8 cellular contexts compared by ENCODE assay signal in the genomic region with DNA sequence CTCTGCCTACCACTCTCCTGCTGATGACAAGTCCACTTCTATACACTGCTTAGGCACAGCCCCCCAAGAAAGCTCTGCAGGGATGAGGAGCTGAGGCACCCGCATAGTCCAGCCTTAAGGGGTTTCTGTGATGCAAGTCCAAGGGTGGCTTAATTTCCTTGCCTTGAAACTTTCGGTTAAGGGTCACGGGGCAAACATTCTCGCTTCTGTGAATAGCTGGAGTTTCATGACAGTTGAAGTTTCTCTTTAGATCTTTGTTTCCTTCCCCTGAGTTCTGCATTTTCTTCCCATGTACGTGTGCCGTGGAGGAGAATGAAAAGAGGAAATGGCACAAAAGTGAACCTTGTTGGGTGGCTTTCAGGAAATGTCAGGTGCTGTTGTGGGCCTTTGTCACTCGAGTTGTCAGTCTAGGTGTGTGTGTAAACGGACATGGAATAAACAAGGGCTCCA. TPM values are rescaled to one million over a fixed set of nuclear protein-coding genes. Genes with fewer than 3 reads are reported as not detected.
DNase-seq lines count a peak whose midpoint lies in the region; ATAC-seq, FAIRE-seq and TF ChIP-seq lines count a peak whose summit lies in the region.

No MANE protein-coding gene starts in this region.

- no peaks in the 10 kb centered on the region for H3K9me3 ChIP-seq in liver (ENCODE audit: control insufficient read depth in 4 of 4, low read length in 3 of 4)
- H3K9me3 ChIP-seq in HepG2 (ENCODE audit: low read length): no peaks in the 10 kb centered on the region

- no peaks in the 10 kb centered on the region for H3K36me3 Mint-ChIP-seq in glutamatergic neuron (ENCODE audit: unreplicated experiment)

- H3K4me1 Mint-ChIP-seq in stimulated activated naive CD8-positive, alpha-beta T cell treated with anti-CD3 and anti-CD28 coated beads, Interleukin-15, amount 100 ng/mL, for 72 hours: peaks cover 28% of the 10 kb centered on the region
- H3K4me1 Mint-ChIP-seq in glutamatergic neuron (ENCODE audit: low read depth, unreplicated experiment): peaks cover 3% of the 10 kb centered on the region

- in situ Hi-C loops in HepG2 (cut with HindIII; ENCODE audit: extremely low pct_ligation_motif_present, low pct_unique_long_range_greater_than_20kb): no loop called here

- BruUV-seq in HepG2 (replicated peaks; lab: Mats Ljungman, UMichigan): no TSS peak

- intact Hi-C loops in HepG2 (cut with micrococcal nuclease; ENCODE audit: unreplicated experiment): no loop called here

- no peaks in the 10 kb centered on the region for H3K9me3 Mint-ChIP-seq in stimulated activated naive CD8-positive, alpha-beta T cell treated with anti-CD3 and anti-CD28 coated beads, Interleukin-15, amount 100 ng/mL, for 72 hours
- H3K9me3 Mint-ChIP-seq in glutamatergic neuron (ENCODE audit: unreplicated experiment): no peaks in the 10 kb centered on the region

- H3K27ac ChIP-seq in liver (ENCODE audit: low read depth in 1 of 2, low read length in 2 of 2) (peak overlapping the region; percentile 56 to 65), HepG2 (ENCODE audit: extremely low read length, insufficient read depth, low read length) (no peak overlapping the region)

- peaks cover 3% of the 10 kb centered on the region for H3K79me2 ChIP-seq in HepG2 (ENCODE audit: insufficient read depth, low read length)

- POLR2A ChIA-PET in HepG2 (lab: Yijun Ruan, JAX): interaction anchor here (1.0 kb wide), 1 partner anchor 33 kb away, joined by 6 read pairs; no protein-coding TSS in a partner anchor

- CTCF ChIA-PET in HepG2 (lab: Yijun Ruan, JAX; ENCODE audit: low intra/inter-chr PET ratio, low total read pairs): no interaction called here

- WGBS in liver: 73% methylated on average over 8 of the region's 8 CpGs
- WGBS in HepG2 (ENCODE audit: low lambda C conversion rate): 95% methylated on average over 8 of the region's 8 CpGs

- FAIRE-seq in HepG2 (lab: Jason Lieb, UNC): no peak

- TF ChIP-seq POLR2A in HepG2 (IDR thresholded peaks at IDR 0.05; ENCODE audit: insufficient read depth in 1 of 2, low read depth in 2 of 2, low read length in 2 of 2): no peak

- TF ChIP-seq CTCF in liver (IDR thresholded peaks at IDR 0.05; ENCODE audit: low read depth, low read length, missing input control) (no peak), HepG2 (CRISPR knock-in tag; IDR thresholded peaks at IDR 0.05) (no peak), glutamatergic neuron (IDR thresholded peaks at IDR 0.05; ENCODE audit: partially characterized antibody, unreplicated experiment) (no peak)

- H3K4me3 Mint-ChIP-seq in stimulated activated naive CD8-positive, alpha-beta T cell treated with anti-CD3 and anti-CD28 coated beads, Interleukin-15, amount 100 ng/mL, for 72 hours: peak overlapping the region; percentile 56 to 67
- no peak overlapping the region for H3K4me3 Mint-ChIP-seq in glutamatergic neuron (ENCODE audit: unreplicated experiment)

- H3K4me2 ChIP-seq in HepG2 (ENCODE audit: low read depth, low read length): no peak overlapping the region

- no peaks in the 10 kb centered on the region for H4K20me1 ChIP-seq in HepG2 (ENCODE audit: insufficient read depth, low read length)

- TF ChIP-seq RAD21 in liver (IDR thresholded peaks at IDR 0.05) (no peak), HepG2 (CRISPR knock-in tag; IDR thresholded peaks at IDR 0.05) (no peak)

- H3K27ac Mint-ChIP-seq in stimulated activated naive CD8-positive, alpha-beta T cell treated with anti-CD3 and anti-CD28 coated beads, Interleukin-15, amount 100 ng/mL, for 72 hours: peak overlapping the region in 1 of 2 donors; percentile 91
- no peak overlapping the region for H3K27ac Mint-ChIP-seq in glutamatergic neuron (ENCODE audit: unreplicated experiment)

- H3K27me3 ChIP-seq in liver (ENCODE audit: control insufficient read depth in 4 of 4, insufficient read depth in 4 of 4, low read length in 3 of 4) (peaks cover 0 to 2% (median 0%) of the 10 kb centered on the region in 4 donors), HepG2 (ENCODE audit: control insufficient read depth in 1 of 2, insufficient read depth in 2 of 2, low read length in 2 of 2) (no peaks in the 10 kb centered on the region)

- H2AFZ ChIP-seq in HepG2 (ENCODE audit: low read length): no peak overlapping the region

- H3K4me1 ChIP-seq in liver (ENCODE audit: control insufficient read depth in 4 of 4, insufficient read depth in 4 of 4, low read length in 3 of 4) (peaks cover 0 to 4% (median 2%) of the 10 kb centered on the region in 4 donors), HepG2 (ENCODE audit: insufficient read depth, low read length) (peaks cover 19% of the 10 kb centered on the region)

- H3K27me3 Mint-ChIP-seq in stimulated activated naive CD8-positive, alpha-beta T cell treated with anti-CD3 and anti-CD28 coated beads, Interleukin-15, amount 100 ng/mL, for 72 hours: no peaks in the 10 kb centered on the region
- peaks cover 5% of the 10 kb centered on the region for H3K27me3 Mint-ChIP-seq in glutamatergic neuron (ENCODE audit: unreplicated experiment)

- H3K36me3 ChIP-seq in liver (ENCODE audit: control insufficient read depth in 4 of 4, insufficient read depth in 3 of 4, low read depth in 1 of 4, low read length in 3 of 4) (no peaks in the 10 kb centered on the region), HepG2 (replicated peaks in 1 of 2; ENCODE audit: control insufficient read depth in 1 of 2, insufficient read depth in 2 of 2, low read length in 2 of 2) (peaks cover 0 to 3% of the 10 kb centered on the region in 2 experiments; a peak in 1 of 5 replicates)

- H3K9ac ChIP-seq in liver (ENCODE audit: low read depth in 1 of 2, low read length in 2 of 2) (no peak overlapping the region), HepG2 (ENCODE audit: insufficient read depth, low read depth, low read length) (no peak overlapping the region)

- ATAC-seq in HepG2 (no peak), HG03064 (IDR thresholded peaks at IDR 0.05; ENCODE audit: low read depth, unreplicated experiment) (peak; percentile 73)
- peak; percentile 28 for ATAC-seq in stimulated activated naive CD8-positive, alpha-beta T cell treated with anti-CD3 and anti-CD28 coated beads, Interleukin-15, amount 100 ng/mL, for 72 hours

- no peak for TF ChIP-seq EP300 in HepG2 (IDR thresholded peaks at IDR 0.05; ENCODE audit: low read depth in 2 of 2, low read length in 2 of 2)
- no peak for TF ChIP-seq EP300 in HepG2 (CRISPR knock-in tag; IDR thresholded peaks at IDR 0.05; ENCODE audit: borderline replicate concordance)

- DNase-seq in HepG2 (ENCODE audit: low spot score) (no peak), UCSD-AML1 (lab: John Stamatoyannopoulos, UW; ENCODE audit: unreplicated experiment) (peak; percentile 48), glutamatergic neuron (no peak), NCI-H2081 (lab: John Stamatoyannopoulos, UW) (no peak)
- no peak for DNase-seq in stimulated activated naive CD8-positive, alpha-beta T cell treated with anti-CD3 and anti-CD28 coated beads, Interleukin-15, amount 100 ng/mL, for 72 hours
- no peak for DNase-seq in stimulated activated CD4-positive, alpha-beta T cell treated with anti-CD3 and anti-CD28 coated beads, Interleukin-4, amount 100 ng/mL, for 24 hours

- no peak overlapping the region for H3K4me3 ChIP-seq in liver (ENCODE audit: low read depth in 1 of 3, low read length in 3 of 3)
- no peak overlapping the region for H3K4me3 ChIP-seq in HepG2 (replicated peaks in 1 of 3; ENCODE audit: insufficient read depth in 1 of 3, low read depth in 2 of 3, low read length in 3 of 3)

TF ChIP-seq in liver, 16 proteins besides CTCF, POLR2A, EP300 and RAD21:
- no peak for TF ChIP-seq YY1 (IDR thresholded peaks at IDR 0.05)
- TF ChIP-seq TAF1 (conservative IDR thresholded peaks at IDR 0.05): no peak

TF ChIP-seq in HepG2, 621 proteins besides CTCF, POLR2A, EP300 and RAD21 (continues in another document):
- TF ChIP-seq ZNF205 (CRISPR knock-in tag; IDR thresholded peaks at IDR 0.05): no peak
- TF ChIP-seq, protein P1, sequence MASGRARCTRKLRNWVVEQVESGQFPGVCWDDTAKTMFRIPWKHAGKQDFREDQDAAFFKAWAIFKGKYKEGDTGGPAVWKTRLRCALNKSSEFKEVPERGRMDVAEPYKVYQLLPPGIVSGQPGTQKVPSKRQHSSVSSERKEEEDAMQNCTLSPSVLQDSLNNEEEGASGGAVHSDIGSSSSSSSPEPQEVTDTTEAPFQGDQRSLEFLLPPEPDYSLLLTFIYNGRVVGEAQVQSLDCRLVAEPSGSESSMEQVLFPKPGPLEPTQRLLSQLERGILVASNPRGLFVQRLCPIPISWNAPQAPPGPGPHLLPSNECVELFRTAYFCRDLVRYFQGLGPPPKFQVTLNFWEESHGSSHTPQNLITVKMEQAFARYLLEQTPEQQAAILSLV (CRISPR knock-in tag; IDR thresholded peaks at IDR 0.05; ENCODE audit: borderline replicate concordance): no peak
- TF ChIP-seq ZNF670 (CRISPR knock-in tag; IDR thresholded peaks at IDR 0.05; ENCODE audit: borderline replicate concordance): no peak
- TF ChIP-seq MTA1 (CRISPR knock-in tag; IDR thresholded peaks at IDR 0.05; ENCODE audit: borderline replicate concordance): no peak
- TF ChIP-seq KLF11 (CRISPR knock-in tag; IDR thresholded peaks at IDR 0.05): no peak

RNA-seq across cellular contexts. Expression of gene GPR160, which starts 7.0 kb away (rescaled TPM):
- total RNA-seq in liver (1 to 10 TPM; 1.8 to 7.2 TPM), HepG2 (2016; rRNA removed; fragmentation: Illumina TruSeq; extraction: Trizol) (12.1 and 14.0 TPM in 2 replicates), glutamatergic neuron (ENCODE audit: unreplicated experiment) (not detected)
- polyA plus RNA-seq in liver (1 to 10 TPM in 1 of 2 donors, under 1 TPM in 1; 0.99 to 1.6 TPM), HepG2 (2011; rRNA removed) (15.5 and 23.2 TPM in 2 replicates)
- 13.9 and 14.8 TPM in 2 replicates for total RNA-seq in HepG2 (2016; cell fraction: cytosol; rRNA removed; fragmentation: Illumina TruSeq; extraction: Trizol; ENCODE audit: low read depth)
- 11.1 and 12.6 TPM in 2 replicates for total RNA-seq in HepG2 (2016; cell fraction: insoluble cytoplasmic fraction; rRNA removed; fragmentation: Illumina TruSeq; extraction: Trizol)
- total RNA-seq in HepG2 (2016; cell fraction: membrane; rRNA removed; fragmentation: Illumina TruSeq; extraction: Trizol): 24.8 and 29.9 TPM in 2 replicates
- total RNA-seq in HepG2 (2016; cell fraction: nucleus; rRNA removed; fragmentation: Illumina TruSeq; extraction: Trizol): 9.0 and 9.5 TPM in 2 replicates
- 11.0 and 14.4 TPM in 2 replicates for polyA plus RNA-seq in HepG2 (2011; cell fraction: cytosol; rRNA removed)
- 4.1 and 4.9 TPM in 2 replicates for polyA plus RNA-seq in HepG2 (2011; cell fraction: nucleus; rRNA removed)
- polyA plus RNA-seq in HepG2 (2012): 14.5 and 17.6 TPM in 2 replicates
- 37.7 and 40.2 TPM in 2 replicates for polyA plus RNA-seq in HepG2 (2016; cell fraction: cytosol; fragmentation: Illumina TruSeq; extraction: Trizol; ENCODE audit: low read depth)
- polyA plus RNA-seq in HepG2 (2016; cell fraction: insoluble cytoplasmic fraction; fragmentation: Illumina TruSeq; extraction: Trizol; ENCODE audit: low read depth): 27.1 and 30.7 TPM in 2 replicates
- polyA plus RNA-seq in HepG2 (2016; cell fraction: membrane; fragmentation: Illumina TruSeq; extraction: Trizol; ENCODE audit: low read depth): 48.6 and 61.0 TPM in 2 replicates
- 17.4 and 17.9 TPM in 2 replicates for polyA plus RNA-seq in HepG2 (2016; cell fraction: nucleus; fragmentation: Illumina TruSeq; extraction: Trizol; ENCODE audit: insufficient read depth, low read depth)
- 2.2 and 10.2 TPM in 2 replicates for polyA minus RNA-seq in HepG2 (2011; rRNA and poly(A)+ RNA removed; ENCODE audit: low replicate concordance)
- 12.7 and 14.9 TPM in 2 replicates for polyA minus RNA-seq in HepG2 (2011; cell fraction: cytosol; rRNA and poly(A)+ RNA removed)
- 12.9 and 16.7 TPM in 2 replicates for polyA minus RNA-seq in HepG2 (2011; cell fraction: nucleus; rRNA and poly(A)+ RNA removed)
